Comparison of ENCODE assay signal across 8 cellular contexts in genomic region chr3:184582998-184583344, GRCh38. TPM values are rescaled to one million over a fixed set of nuclear protein-coding genes. Genes with fewer than 3 reads are reported as not detected.
DNase-seq lines count a peak whose midpoint lies in the region.

No MANE protein-coding gene starts in this region.

- peaks cover 34% of the 10 kb centered on the region for H3K27me3 Mint-ChIP-seq in activated CD4-positive, alpha-beta memory T cell treated with anti-CD3 and anti-CD28 coated beads, Interleukin-2, amount 10 ng/mL, durations not matched to agents 7 days and 5 days

- peak overlapping the region; percentile 95 for H3K4me2 ChIP-seq in skeletal muscle satellite cell (ENCODE audit: low read length)

- peaks cover 10% of the 10 kb centered on the region for H3K4me1 ChIP-seq in skeletal muscle satellite cell (ENCODE audit: control insufficient read depth, insufficient read depth, low read length)

- H3K27ac Mint-ChIP-seq in activated CD4-positive, alpha-beta memory T cell treated with anti-CD3 and anti-CD28 coated beads, Interleukin-2, amount 10 ng/mL, durations not matched to agents 7 days and 5 days, result no peak overlapping the region

- H3K27me3 ChIP-seq in H7 (ENCODE audit: control insufficient read depth, insufficient read depth, low read length), result peaks cover 49% of the 10 kb centered on the region
- no peaks in the 10 kb centered on the region for H3K27me3 ChIP-seq in layer of hippocampus (ENCODE audit: control insufficient read depth, insufficient read depth, low read length)
- H3K27me3 ChIP-seq in skeletal muscle satellite cell (ENCODE audit: control insufficient read depth, insufficient read depth, low read length), result no peaks in the 10 kb centered on the region

- H3K36me3 ChIP-seq in H7 (replicated peaks; ENCODE audit: control insufficient read depth, insufficient read depth, low read length) (no peaks in the 10 kb centered on the region), skeletal muscle satellite cell (ENCODE audit: insufficient read depth, low read length) (no peaks in the 10 kb centered on the region)

- H3K4me1 Mint-ChIP-seq in activated CD4-positive, alpha-beta memory T cell treated with anti-CD3 and anti-CD28 coated beads, Interleukin-2, amount 10 ng/mL, durations not matched to agents 7 days and 5 days, result peaks cover 3% of the 10 kb centered on the region

- POLR2A ChIA-PET in activated CD4-positive, alpha-beta memory T cell treated with anti-CD3 and anti-CD28 coated beads, Interleukin-2, amount 10 ng/mL, durations not matched to agents 7 days and 5 days (lab: Charles Lee), result no interaction called here

- no peak overlapping the region for H3K4me3 Mint-ChIP-seq in activated CD4-positive, alpha-beta memory T cell treated with anti-CD3 and anti-CD28 coated beads, Interleukin-2, amount 10 ng/mL, durations not matched to agents 7 days and 5 days

- CTCF ChIA-PET in activated CD4-positive, alpha-beta memory T cell treated with anti-CD3 and anti-CD28 coated beads, Interleukin-2, amount 10 ng/mL, durations not matched to agents 7 days and 5 days (lab: Charles Lee), result interaction anchor here (1.3 to 1.7 kb wide), 2 partner anchors 21 to 161 kb away, joined by 3 to 5 read pairs; partner anchors contain the start of gene EPHB3

- no peaks in the 10 kb centered on the region for H3K9me3 ChIP-seq in skeletal muscle satellite cell (replicated peaks; ENCODE audit: low read length)

- peak overlapping the region; percentile 88 for H3K9ac ChIP-seq in skeletal muscle satellite cell (ENCODE audit: low read depth, low read length)

- no peaks in the 10 kb centered on the region for H3K36me3 Mint-ChIP-seq in activated CD4-positive, alpha-beta memory T cell treated with anti-CD3 and anti-CD28 coated beads, Interleukin-2, amount 10 ng/mL, durations not matched to agents 7 days and 5 days (ENCODE audit: low read depth)

- peak; percentile 77 for DNase-seq in H7
- DNase-seq in caudate nucleus (lab: John Stamatoyannopoulos, UW), result peak in 6 of 61 donors; percentile 37 to 53 (median 42)
- no peak for DNase-seq in mucosa of gallbladder (ENCODE audit: low spot score)
- DNase-seq in SK-N-DZ (ENCODE audit: low spot score), result no peak
- DNase-seq in DMS153 treated with DMSO at 0.1 percent for 48 hours (lab: John Stamatoyannopoulos, UW; ENCODE audit: unreplicated experiment), result no peak
- DNase-seq in activated CD4-positive, alpha-beta memory T cell treated with anti-CD3 and anti-CD28 coated beads, Interleukin-2, amount 10 ng/mL, durations not matched to agents 7 days and 5 days, result no peak

- peak overlapping the region; percentile 76 for H3K27ac ChIP-seq in caudate nucleus (ENCODE audit: low read depth, low read length)
- peak overlapping the region; percentile 75 for H3K27ac ChIP-seq in layer of hippocampus (ENCODE audit: low read depth, low read length)

- H3K4me3 ChIP-seq in H7 (ENCODE audit: insufficient read depth, low read depth, low read length) (peak overlapping the region; percentile 53), skeletal muscle satellite cell (ENCODE audit: low read length) (peak overlapping the region; percentile 80)

- no peaks in the 10 kb centered on the region for H3K9me3 Mint-ChIP-seq in activated CD4-positive, alpha-beta memory T cell treated with anti-CD3 and anti-CD28 coated beads, Interleukin-2, amount 10 ng/mL, durations not matched to agents 7 days and 5 days

RNA-seq across cellular contexts. Expression of gene EPHB3, which starts 21.4 kb away (rescaled TPM):
- 8.4 and 11.1 TPM in 2 replicates for total RNA-seq in H7 (2014; rRNA removed; shearing (Covaris generic))
- total RNA-seq in skeletal muscle satellite cell (2012; rRNA removed), result 0.51 and 1.5 TPM in 2 replicates
- 10.2 TPM for total RNA-seq in mucosa of gallbladder
- polyA plus RNA-seq in SK-N-DZ (2014; cell fraction: cytosol; rRNA removed), result 12.5 and 12.6 TPM in 2 replicates
- 13.3 and 15.7 TPM in 2 replicates for polyA plus RNA-seq in SK-N-DZ (2014; cell fraction: nucleus; rRNA removed)
- under 1 TPM; 0.20 to 0.71 TPM for total RNA-seq in activated CD4-positive, alpha-beta memory T cell treated with anti-CD3 and anti-CD28 coated beads, Interleukin-2, amount 10 ng/mL, durations not matched to agents 7 days and 5 days
